ENCODE assay signal across 8 cellular contexts in the genomic region with DNA sequence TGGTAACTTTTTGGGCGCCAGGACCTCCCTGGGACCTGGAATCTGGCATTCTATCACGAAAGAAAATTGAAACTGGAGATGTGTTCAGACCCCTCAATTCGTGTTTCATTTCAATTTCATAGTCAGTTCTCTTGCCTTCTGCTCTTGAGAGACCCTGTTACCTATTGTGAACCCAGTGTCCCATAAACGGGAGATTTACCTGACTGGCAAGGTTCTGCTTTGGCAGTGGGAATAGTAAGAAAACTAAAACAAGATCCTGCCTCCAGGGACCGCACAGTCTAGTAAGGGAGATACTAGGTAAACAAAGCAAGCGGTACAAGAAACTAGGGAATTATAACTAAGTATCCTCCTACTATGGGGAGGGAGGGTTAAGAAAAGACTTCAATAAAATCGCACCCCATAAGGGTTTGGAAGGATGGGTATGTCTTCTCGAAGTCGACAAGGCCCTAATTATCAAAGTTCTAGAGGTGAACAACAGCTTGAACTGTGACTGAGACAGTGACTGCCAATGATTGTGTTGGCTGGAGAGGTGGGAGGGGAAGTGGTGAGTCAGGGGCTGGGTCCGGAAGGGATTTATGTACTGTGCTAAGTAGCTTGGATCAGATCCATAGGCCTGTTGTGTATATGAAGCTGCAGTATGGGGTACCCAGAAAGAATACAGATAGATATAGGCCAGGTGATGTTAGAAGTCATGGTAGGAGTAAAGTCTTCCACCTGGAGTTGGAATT. TPM values are rescaled to one million over a fixed set of nuclear protein-coding genes. Genes with fewer than 3 reads are reported as not detected.
DNase-seq lines count a peak whose midpoint lies in the region; ATAC-seq and TF ChIP-seq lines count a peak whose summit lies in the region.
"Had no signal": no experiment of that assay in that cellular context is flagged by ENCODE, and none has a peak within 500 bp of the region (broad histone marks: within the 10 kb centered on the region; RNA-seq: fewer than 3 reads in every experiment).

No MANE protein-coding gene starts in this region.

- H3K36me3 Mint-ChIP-seq in type B pancreatic cell = no peaks in the 10 kb centered on the region
- H3K36me3 Mint-ChIP-seq: activated naive CD8-positive, alpha-beta T cell had no signal

- H3K27me3 Mint-ChIP-seq in type B pancreatic cell = peaks cover 3% of the 10 kb centered on the region

- peak overlapping the region; percentile 44 for H3K27ac ChIP-seq in epithelial cell of prostate

- ATAC-seq in HG03175 (IDR thresholded peaks at IDR 0.05; ENCODE audit: unreplicated experiment) = no peak

- H3K27ac Mint-ChIP-seq in type B pancreatic cell = peak overlapping the region; percentile 57
- H3K27ac Mint-ChIP-seq: activated naive CD8-positive, alpha-beta T cell had no signal

- peak overlapping the region; percentile 90 for H3K4me3 Mint-ChIP-seq in type B pancreatic cell
- H3K4me3 Mint-ChIP-seq: activated naive CD8-positive, alpha-beta T cell had no signal

- TF ChIP-seq CTCF in type B pancreatic cell (conservative IDR thresholded peaks at IDR 0.05) = no peak

- peak; percentile 13 to 60 for DNase-seq in NCI-H2081 (lab: John Stamatoyannopoulos, UW)
- peak; percentile 2 for DNase-seq in epithelial cell of prostate (ENCODE audit: low read depth, low spot score)
- DNase-seq in lung microvascular endothelial cell (ENCODE audit: low read depth in 2 of 2) = peak; percentile 41 to 85
- no peak for DNase-seq in type B pancreatic cell (ENCODE audit: extremely low spot score, unreplicated experiment)
- no peak for DNase-seq in KG1 (lab: John Stamatoyannopoulos, UW)
- DNase-seq in NCI-H446 (lab: John Stamatoyannopoulos, UW) = no peak

- no peaks in the 10 kb centered on the region for H3K9me3 Mint-ChIP-seq in type B pancreatic cell

- H3K4me1 Mint-ChIP-seq in type B pancreatic cell (ENCODE audit: unreplicated experiment) = peaks cover 32% of the 10 kb centered on the region

RNA-seq across cellular contexts. Expression of a gene that starts 0.8 kb away (rescaled TPM):
- total RNA-seq in lung microvascular endothelial cell (under 0.01 TPM in 2 replicates), type B pancreatic cell (ENCODE audit: low replicate concordance) (24.5 and 28.0 TPM in 2 replicates)

Comparison
In these comparisons a context has a peak if more than half of its experiments do, and no peak if none do; other contexts are left out.
1. DNase-seq: peak in NCI-H2081 (2 of 2), epithelial cell of prostate (single experiment) and lung microvascular endothelial cell (2 of 2); none in type B pancreatic cell (single experiment), KG1 (single experiment) and NCI-H446 (0 of 2).
2. RNA of a gene that starts 0.8 kb away (total RNA-seq): 24.5 to 28.0 TPM in type B pancreatic cell; under 0.01 TPM in lung microvascular endothelial cell; every median in the first group is over 10 times any median in the second.